ENCODE assay signal across 9 cellular contexts in genomic region chr13:79404985-79405384, GRCh38. TPM values are rescaled to one million over a fixed set of nuclear protein-coding genes. Genes with fewer than 3 reads are reported as not detected.
DNase-seq lines count a peak whose midpoint lies in the region; ATAC-seq and TF ChIP-seq lines count a peak whose summit lies in the region.
"Had no signal": no experiment of that assay in that cellular context is flagged by ENCODE, and none has a peak within 500 bp of the region (broad histone marks: within the 10 kb centered on the region; RNA-seq: fewer than 3 reads in every experiment).

No MANE protein-coding gene starts in this region.

- peaks cover 84% of the 10 kb centered on the region for H3K79me2 ChIP-seq in Loucy (ENCODE audit: insufficient read depth, low read length)

- no peaks in the 10 kb centered on the region for H3F3A ChIP-seq in Loucy (ENCODE audit: low read depth)

- H3K4me2 ChIP-seq in Loucy (ENCODE audit: low read depth, low read length, poor library complexity, severe bottlenecking) = peak overlapping the region; percentile 95

- H3K36me3 Mint-ChIP-seq in glutamatergic neuron (ENCODE audit: unreplicated experiment) = no peaks in the 10 kb centered on the region

- H3K27ac ChIP-seq in rectal smooth muscle tissue (ENCODE audit: low read depth, low read length) = no peak overlapping the region

- no peaks in the 10 kb centered on the region for H3K9me3 Mint-ChIP-seq in glutamatergic neuron (ENCODE audit: unreplicated experiment)
- H3K9me3 Mint-ChIP-seq: nephron had no signal

- H3K36me3 ChIP-seq in ES-I3 (ENCODE audit: insufficient read depth, low read length) = no peaks in the 10 kb centered on the region; the same call in 1 of the 2 replicates
- no peaks in the 10 kb centered on the region for H3K36me3 ChIP-seq in Loucy (ENCODE audit: insufficient read depth, low read length)
- no peaks in the 10 kb centered on the region for H3K36me3 ChIP-seq in endocrine pancreas (ENCODE audit: control insufficient read depth, insufficient read depth, low read length)
- H3K36me3 ChIP-seq in rectal smooth muscle tissue (ENCODE audit: control insufficient read depth, insufficient read depth, low read length) = no peaks in the 10 kb centered on the region

- H3K4me1 Mint-ChIP-seq in glutamatergic neuron (ENCODE audit: low read depth, unreplicated experiment) = peaks cover 13% of the 10 kb centered on the region

- TF ChIP-seq CTCF in Loucy (conservative IDR thresholded peaks at IDR 0.05; ENCODE audit: low read length) (no peak), glutamatergic neuron (IDR thresholded peaks at IDR 0.05; ENCODE audit: partially characterized antibody, unreplicated experiment) (no peak)

- H3K27me3 Mint-ChIP-seq in glutamatergic neuron (ENCODE audit: unreplicated experiment) = peaks cover 2% of the 10 kb centered on the region

- H3K4me3 ChIP-seq in Loucy (ENCODE audit: low read length, poor library complexity, severe bottlenecking) (peak overlapping the region; percentile 92), endocrine pancreas (ENCODE audit: control insufficient read depth, insufficient read depth, low read length) (peak overlapping the region; percentile 92), rectal smooth muscle tissue (ENCODE audit: low read length) (peak overlapping the region; percentile 79)

- H3K27me3 ChIP-seq in Loucy (ENCODE audit: insufficient read depth, low read length, poor library complexity, severe bottlenecking) (no peaks in the 10 kb centered on the region), endocrine pancreas (ENCODE audit: control insufficient read depth, insufficient read depth, low read length) (no peaks in the 10 kb centered on the region), rectal smooth muscle tissue (ENCODE audit: control insufficient read depth, insufficient read depth, low read length) (no peaks in the 10 kb centered on the region)

- H3K27ac Mint-ChIP-seq in glutamatergic neuron (ENCODE audit: unreplicated experiment) = no peak overlapping the region
- H3K27ac Mint-ChIP-seq: nephron had no signal

- ATAC-seq in HG03039 (IDR thresholded peaks at IDR 0.05; ENCODE audit: unreplicated experiment) = no peak
- no peak for ATAC-seq in HG02642 (IDR thresholded peaks at IDR 0.05; ENCODE audit: poor library complexity, unreplicated experiment)

- no peak overlapping the region for H3K4me3 Mint-ChIP-seq in glutamatergic neuron (ENCODE audit: unreplicated experiment)
- H3K4me3 Mint-ChIP-seq: nephron had no signal

- no peak for DNase-seq in UCSD-AML1 (lab: John Stamatoyannopoulos, UW; ENCODE audit: unreplicated experiment)
- no peak for DNase-seq in glutamatergic neuron

- no peaks in the 10 kb centered on the region for H3K9me2 ChIP-seq in Loucy (replicated peaks; ENCODE audit: low read depth, low read length)

- H3K9me3 ChIP-seq in ES-I3 (ENCODE audit: control insufficient read depth, insufficient read depth, low read length) (no peaks in the 10 kb centered on the region), Loucy (ENCODE audit: insufficient read depth, low read depth, low read length) (no peaks in the 10 kb centered on the region), endocrine pancreas (ENCODE audit: control insufficient read depth, low read length) (no peaks in the 10 kb centered on the region)

- no peak overlapping the region for H2AFZ ChIP-seq in Loucy (ENCODE audit: low read length)

- peak overlapping the region; percentile 88 for H3K9ac ChIP-seq in ES-I3 (ENCODE audit: low read depth, low read length)
- peak overlapping the region; percentile 93 for H3K9ac ChIP-seq in Loucy (ENCODE audit: low read depth, low read length, poor library complexity, severe bottlenecking)
- H3K9ac ChIP-seq in endocrine pancreas (ENCODE audit: control insufficient read depth, insufficient read depth, low read length) = peak overlapping the region; percentile 88
- peak overlapping the region; percentile 66 for H3K9ac ChIP-seq in rectal smooth muscle tissue (ENCODE audit: low read length)

- peaks cover 54% of the 10 kb centered on the region for H4K20me1 ChIP-seq in Loucy (ENCODE audit: insufficient read depth, low read length, poor library complexity, severe bottlenecking)

- H3K4me1 ChIP-seq in ES-I3 (ENCODE audit: insufficient read depth, low read length) (peaks cover 12% of the 10 kb centered on the region), Loucy (ENCODE audit: insufficient read depth, low read length, poor library complexity, severe bottlenecking) (peaks cover 64% of the 10 kb centered on the region), endocrine pancreas (ENCODE audit: control insufficient read depth, insufficient read depth, low read length) (peaks cover 32% of the 10 kb centered on the region), rectal smooth muscle tissue (ENCODE audit: control insufficient read depth, insufficient read depth, low read length) (peaks cover 17% of the 10 kb centered on the region)

RNA-seq across cellular contexts. Expression of gene RBM26, which starts 1.1 kb away (rescaled TPM):
- total RNA-seq in glutamatergic neuron (ENCODE audit: unreplicated experiment) = 51.4 TPM
